ENCODE assay signal across 13 cellular contexts in the genomic region with DNA sequence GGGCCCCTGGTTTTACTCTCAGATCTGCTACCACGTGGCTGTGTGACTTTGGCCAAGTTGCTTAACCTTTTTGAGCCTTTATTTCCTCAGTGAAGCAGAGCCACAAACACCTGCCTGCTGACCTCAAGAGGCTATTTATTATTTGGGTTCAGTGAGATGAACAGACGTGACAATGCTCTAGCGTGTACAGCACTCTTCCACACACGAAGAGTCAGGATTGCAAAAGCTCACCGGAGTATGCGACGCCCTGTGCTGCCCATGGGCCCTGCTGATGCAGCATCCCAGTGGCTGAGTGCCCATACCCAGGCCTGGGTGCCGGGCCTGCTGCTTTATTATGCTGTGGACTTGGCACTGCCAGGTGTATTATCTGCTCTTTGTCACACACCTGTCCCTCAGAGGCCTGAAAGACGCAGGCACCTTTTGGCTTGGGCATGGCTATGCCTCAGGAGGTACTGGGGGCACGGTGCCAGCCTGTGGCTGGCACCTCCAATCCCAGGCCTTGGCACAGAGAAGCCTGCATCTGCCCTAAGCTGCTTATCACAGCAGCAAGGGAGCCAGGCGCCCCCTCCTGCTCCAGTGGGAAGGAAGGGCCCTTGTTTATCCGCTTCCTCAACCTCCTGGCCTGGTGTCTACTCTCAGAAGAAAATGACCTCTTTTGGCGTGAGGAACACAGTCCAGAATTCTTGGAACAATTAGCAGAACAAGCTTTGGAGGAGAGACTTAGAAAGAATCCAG. TPM values are rescaled to one million over a fixed set of nuclear protein-coding genes. Genes with fewer than 3 reads are reported as not detected.
DNase-seq lines count a peak whose midpoint lies in the region; ATAC-seq and TF ChIP-seq lines count a peak whose summit lies in the region.
"Had no signal": no experiment of that assay in that cellular context is flagged by ENCODE, and none has a peak within 500 bp of the region (broad histone marks: within the 10 kb centered on the region; RNA-seq: fewer than 3 reads in every experiment).

No MANE protein-coding gene starts in this region.

- TF ChIP-seq EP300 in tibial nerve (IDR thresholded peaks at IDR 0.05) = peak in 1 of 2 donors; percentile 34

- TF ChIP-seq POLR2A in tibial nerve (IDR thresholded peaks at IDR 0.05) = no peak

- peaks cover 0 to 75% (median 44%) of the 10 kb centered on the region in 4 donors for H3K4me1 ChIP-seq in tibial nerve

- peaks cover 53% of the 10 kb centered on the region for H3K4me1 Mint-ChIP-seq in activated T-cell treated with anti-CD3 and anti-CD28 coated beads, Interleukin-2, amount 50 U/mL, for 24 hours (ENCODE audit: low read depth)
- peaks cover 47% of the 10 kb centered on the region for H3K4me1 Mint-ChIP-seq in activated T-cell treated with anti-CD3 and anti-CD28 coated beads, Interleukin-2, amount 50 U/mL, for 72 hours (ENCODE audit: low read depth)
- H3K4me1 Mint-ChIP-seq: activated B cell treated with CpG ODN at 0.5 μM for 24 hours, naive B cell had no signal

- H3K9me3 Mint-ChIP-seq in activated T-cell treated with anti-CD3 and anti-CD28 coated beads, Interleukin-2, amount 50 U/mL, for 24 hours = no peaks in the 10 kb centered on the region
- no peaks in the 10 kb centered on the region for H3K9me3 Mint-ChIP-seq in activated T-cell treated with anti-CD3 and anti-CD28 coated beads, Interleukin-2, amount 50 U/mL, for 72 hours
- H3K9me3 Mint-ChIP-seq: activated B cell treated with CpG ODN at 0.5 μM for 24 hours, IgD-negative memory B cell, naive B cell had no signal

- H3K4me3 ChIP-seq in tibial nerve = no peak overlapping the region

- H3K27ac ChIP-seq in tibial nerve = peak overlapping the region; percentile 58 to 89 (median 78)

- ATAC-seq in activated T-cell treated with anti-CD3 and anti-CD28 coated beads, Interleukin-2, amount 50 U/mL, for 72 hours (replicated peaks in 1 of 2) = no peak

- H3K9me3 ChIP-seq in tibial nerve = no peaks in the 10 kb centered on the region

- H3K27me3 ChIP-seq in tibial nerve = no peaks in the 10 kb centered on the region

- H3K36me3 Mint-ChIP-seq in activated T-cell treated with anti-CD3 and anti-CD28 coated beads, Interleukin-2, amount 50 U/mL, for 24 hours (ENCODE audit: low read depth) = no peaks in the 10 kb centered on the region
- no peaks in the 10 kb centered on the region for H3K36me3 Mint-ChIP-seq in activated T-cell treated with anti-CD3 and anti-CD28 coated beads, Interleukin-2, amount 50 U/mL, for 72 hours (ENCODE audit: insufficient read depth in 2 of 2)
- H3K36me3 Mint-ChIP-seq: IgD-negative memory B cell, naive B cell had no signal

- DNase-seq in activated T-cell treated with anti-CD3 and anti-CD28 coated beads, Interleukin-2, amount 50 U/mL, for 24 hours = no peak
- DNase-seq in activated T-cell treated with anti-CD3 and anti-CD28 coated beads, Interleukin-2, amount 50 U/mL, for 72 hours = no peak
- DNase-seq in dermis microvascular lymphatic vessel endothelial cell (ENCODE audit: low read depth in 2 of 2) = peak; percentile 36 to 83
- DNase-seq in mucosa of gallbladder (ENCODE audit: low spot score) = peak; percentile 82
- no peak for DNase-seq in tibial nerve (ENCODE audit: low spot score in 2 of 2)
- no peak for DNase-seq in epidermal melanocyte (ENCODE audit: insufficient read length, low spot score)
- DNase-seq in NOMO-1 (lab: John Stamatoyannopoulos, UW; ENCODE audit: unreplicated experiment in 2 of 2) = no peak
- DNase-seq in activated CD8-positive, alpha-beta memory T cell treated with anti-CD3 and anti-CD28 coated beads, Interleukin-2, amount 50 U/mL, for 48 hours = no peak
- DNase-seq: activated B cell treated with CpG ODN at 0.5 μM for 24 hours, amniotic stem cell, glutamatergic neuron, naive B cell had no signal

- no peaks in the 10 kb centered on the region for H3K27me3 Mint-ChIP-seq in activated T-cell treated with anti-CD3 and anti-CD28 coated beads, Interleukin-2, amount 50 U/mL, for 24 hours
- no peaks in the 10 kb centered on the region for H3K27me3 Mint-ChIP-seq in activated T-cell treated with anti-CD3 and anti-CD28 coated beads, Interleukin-2, amount 50 U/mL, for 72 hours (ENCODE audit: low read depth)
- H3K27me3 Mint-ChIP-seq: IgD-negative memory B cell, naive B cell had no signal

- TF ChIP-seq CTCF in tibial nerve (IDR thresholded peaks at IDR 0.05) = no peak

- H3K27ac Mint-ChIP-seq in activated T-cell treated with anti-CD3 and anti-CD28 coated beads, Interleukin-2, amount 50 U/mL, for 24 hours = peak overlapping the region; percentile 44
- no peak overlapping the region for H3K27ac Mint-ChIP-seq in activated T-cell treated with anti-CD3 and anti-CD28 coated beads, Interleukin-2, amount 50 U/mL, for 72 hours
- H3K27ac Mint-ChIP-seq: activated B cell treated with CpG ODN at 0.5 μM for 24 hours, IgD-negative memory B cell had no signal

- 45 to 66% methylated on average over 12 to 13 of the region's 13 CpGs for WGBS in tibial nerve, 2 donors

- no peak overlapping the region for H3K4me3 Mint-ChIP-seq in activated T-cell treated with anti-CD3 and anti-CD28 coated beads, Interleukin-2, amount 50 U/mL, for 24 hours
- peak overlapping the region in 1 of 2 donors; percentile 21 for H3K4me3 Mint-ChIP-seq in activated T-cell treated with anti-CD3 and anti-CD28 coated beads, Interleukin-2, amount 50 U/mL, for 72 hours
- H3K4me3 Mint-ChIP-seq: activated B cell treated with CpG ODN at 0.5 μM for 24 hours, IgD-negative memory B cell, naive B cell had no signal

- H3K36me3 ChIP-seq in tibial nerve = peaks cover 0 to 6% (median 0%) of the 10 kb centered on the region in 3 donors

RNA-seq across cellular contexts. Expression of a gene that starts 22.3 kb away (rescaled TPM):
- total RNA-seq in activated T-cell treated with anti-CD3 and anti-CD28 coated beads, Interleukin-2, amount 50 U/mL, for 72 hours = 10 to 100 TPM; 38.1 to 55.4 TPM
- 7.4 and 40.0 TPM in 2 replicates for total RNA-seq in dermis microvascular lymphatic vessel endothelial cell
- total RNA-seq in mucosa of gallbladder = 104 TPM
- 10 to 100 TPM; 23.4 to 35.2 (median 25.7) TPM for total RNA-seq in tibial nerve

RNA-seq across cellular contexts. Expression of a gene that starts 57.9 kb away (rescaled TPM):
- total RNA-seq in activated T-cell treated with anti-CD3 and anti-CD28 coated beads, Interleukin-2, amount 50 U/mL, for 72 hours = 1 to 10 TPM; 3.0 to 5.6 TPM
- total RNA-seq in dermis microvascular lymphatic vessel endothelial cell (0.26 and 0.89 TPM in 2 replicates), mucosa of gallbladder (241 TPM), tibial nerve (100 to 1,000 TPM; 109 to 215 (median 186) TPM)
- total RNA-seq: activated B cell treated with CpG ODN at 0.5 μM for 24 hours had no signal

Comparison
In these comparisons a context has a peak if more than half of its experiments do, and no peak if none do; other contexts are left out.
1. DNase-seq: peak in dermis microvascular lymphatic vessel endothelial cell (2 of 2) and mucosa of gallbladder (single experiment); none in activated T-cell treated with anti-CD3 and anti-CD28 coated beads, Interleukin-2, amount 50 U/mL, for 24 hours (single experiment), activated T-cell treated with anti-CD3 and anti-CD28 coated beads, Interleukin-2, amount 50 U/mL, for 72 hours (0 of 2), tibial nerve (0 of 2), epidermal melanocyte (single experiment), NOMO-1 (0 of 2) and activated CD8-positive, alpha-beta memory T cell treated with anti-CD3 and anti-CD28 coated beads, Interleukin-2, amount 50 U/mL, for 48 hours (single experiment).
2. RNA of a gene that starts 57.9 kb away (total RNA-seq): 241 TPM in mucosa of gallbladder (single experiment) and 109 to 215 TPM in tibial nerve; 3.0 to 5.6 TPM in activated T-cell treated with anti-CD3 and anti-CD28 coated beads, Interleukin-2, amount 50 U/mL, for 72 hours and 0.26 to 0.89 TPM in dermis microvascular lymphatic vessel endothelial cell; every median in the first group is over 10 times any median in the second.